Comparison of ENCODE assay signal across 10 cellular contexts in the genomic region with DNA sequence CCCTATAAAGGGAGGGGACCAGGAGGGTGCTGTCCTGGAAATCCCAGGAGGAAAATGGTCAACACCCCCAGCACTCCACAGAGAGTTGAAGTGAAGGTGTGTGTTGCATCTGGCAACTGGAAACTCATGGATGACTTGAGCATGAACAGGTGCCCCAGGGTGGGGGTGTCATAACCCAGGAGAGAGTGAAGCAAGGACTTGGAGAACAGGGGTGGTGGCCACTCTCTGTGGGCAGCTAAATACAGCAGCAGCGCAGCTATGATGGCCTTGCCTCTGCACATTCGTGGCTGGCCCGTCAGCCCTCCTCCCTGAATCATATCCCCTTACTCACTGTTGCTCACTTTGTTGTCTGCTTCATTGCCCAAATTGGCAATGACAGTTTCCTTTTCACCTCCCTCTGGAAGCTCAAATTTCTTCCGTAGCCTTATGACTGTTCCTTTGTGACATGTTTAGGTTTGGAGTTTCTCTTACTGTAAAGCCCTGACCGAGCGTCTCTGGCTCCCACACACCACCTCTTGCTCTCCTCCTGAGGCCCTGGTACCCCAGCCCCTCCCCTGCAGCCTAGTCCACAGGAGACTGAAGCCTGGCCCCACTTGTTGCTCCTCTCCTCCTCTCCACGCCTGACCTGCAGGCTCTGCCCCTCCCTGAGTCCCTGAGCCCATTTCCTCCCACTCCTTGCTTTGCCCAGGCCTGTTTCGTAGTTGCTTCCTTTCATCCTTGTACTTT.
DNase-seq lines count a peak whose midpoint lies in the region; ATAC-seq, FAIRE-seq and TF ChIP-seq lines count a peak whose summit lies in the region.
"Had no signal": no experiment of that assay in that cellular context is flagged by ENCODE, and none has a peak within 500 bp of the region (broad histone marks: within the 10 kb centered on the region; RNA-seq: fewer than 3 reads in every experiment).

No MANE protein-coding gene starts in this region.

- no peaks in the 10 kb centered on the region for H3K9me3 Mint-ChIP-seq in neural crest cell

- H3K36me3 Mint-ChIP-seq in neural crest cell (ENCODE audit: low read depth) = no peaks in the 10 kb centered on the region

- H3K4me3 ChIP-seq in cardiac fibroblast (replicated peaks in 1 of 2; ENCODE audit: low read depth in 2 of 2, low read length in 2 of 2) = peak overlapping the region in 1 of 2 donors; percentile 36

- no peaks in the 10 kb centered on the region for H3K27me3 Mint-ChIP-seq in neural crest cell (ENCODE audit: low read depth)

- H3K4me3 Mint-ChIP-seq in neural crest cell = no peak overlapping the region

- no peak for FAIRE-seq in frontal cortex (lab: Jason Lieb, UNC)

- peaks cover 15% of the 10 kb centered on the region for H3K4me1 Mint-ChIP-seq in neural crest cell

- TF ChIP-seq CTCF in cardiac fibroblast (IDR thresholded peaks at IDR 0.05; ENCODE audit: low read depth, low read length) (no peak), neural crest cell (conservative IDR thresholded peaks at IDR 0.05) (no peak)

- peak overlapping the region; percentile 14 for H3K27ac Mint-ChIP-seq in neural crest cell (ENCODE audit: unreplicated experiment)

- ATAC-seq in HG03135 (IDR thresholded peaks at IDR 0.05; ENCODE audit: unreplicated experiment) = no peak

- peak; percentile 51 for DNase-seq in AG08396 (ENCODE audit: low spot score)
- peak; percentile 99 for DNase-seq in HT1080 (ENCODE audit: low read depth)
- DNase-seq in cardiac fibroblast (ENCODE audit: low read depth in 2 of 2) = peak; percentile 51 to 94
- no peak for DNase-seq in neural crest cell (ENCODE audit: low read depth, low spot score)
- no peak for DNase-seq in frontal cortex (ENCODE audit: low spot score in 2 of 2)
- no peak for DNase-seq in hippocampal formation (lab: John Stamatoyannopoulos, UW)
- DNase-seq in NCI-H82 treated with DMSO at 0.1 percent for 48 hours (lab: John Stamatoyannopoulos, UW; ENCODE audit: unreplicated experiment) = no peak
- DNase-seq: effector memory CD4-positive, alpha-beta T cell; NCI-H1105 had no signal

Comparison
In these comparisons a context has a peak if more than half of its experiments do, and no peak if none do; other contexts are left out.
1. DNase-seq: peak in AG08396 (single experiment), HT1080 (single experiment) and cardiac fibroblast (2 of 2); none in neural crest cell (single experiment), frontal cortex (0 of 2), hippocampal formation (0 of 2) and NCI-H82 treated with DMSO at 0.1 percent for 48 hours (single experiment).